Comparison of ENCODE assay signal across 6 cellular contexts in genomic region chr7:106671160-106671559, GRCh38.
"Had no signal": no experiment of that assay in that cellular context is flagged by ENCODE, and none has a peak within 500 bp of the region (broad histone marks: within the 10 kb centered on the region; RNA-seq: fewer than 3 reads in every experiment).

No MANE protein-coding gene starts in this region.

- ATAC-seq: GM23338, HepG2 had no signal

- H3K4me3 Mint-ChIP-seq: GM23338, H9, IgD-negative memory B cell had no signal

- DNase-seq: H9, HCEC 1CT had no signal

- H3K27ac Mint-ChIP-seq: GM23338, H9 had no signal

- H3K27ac ChIP-seq: HL-60 had no signal

- H3K9me3 Mint-ChIP-seq: GM23338, IgD-negative memory B cell had no signal

- H3K4me3 ChIP-seq: GM23338 had no signal

- H3K27me3 Mint-ChIP-seq: IgD-negative memory B cell had no signal

- H3K4me1 Mint-ChIP-seq: GM23338, H9 had no signal
